10 cellular contexts compared by ENCODE assay signal in the genomic region with DNA sequence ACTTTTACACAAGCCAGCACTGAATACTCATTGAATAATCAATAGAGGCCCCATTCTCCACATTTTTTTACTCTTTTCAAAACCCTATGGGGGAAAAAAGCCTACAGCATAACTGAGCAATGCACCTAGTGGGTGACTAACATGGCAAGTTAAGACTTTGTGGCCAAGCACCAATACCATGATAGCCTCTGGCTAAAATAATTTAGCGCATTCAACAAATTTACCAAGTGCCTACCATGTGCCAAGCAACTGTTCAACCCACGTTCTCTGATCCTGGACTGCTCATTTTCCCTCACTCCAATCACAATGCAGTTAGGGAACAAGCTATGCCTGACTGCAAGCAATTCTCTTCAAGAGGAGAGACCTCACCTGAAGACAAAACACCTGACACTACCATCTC. TPM values are rescaled to one million over a fixed set of nuclear protein-coding genes. Genes with fewer than 3 reads are reported as not detected.
DNase-seq lines count a peak whose midpoint lies in the region; ATAC-seq, FAIRE-seq and TF ChIP-seq lines count a peak whose summit lies in the region.
"Had no signal": no experiment of that assay in that cellular context is flagged by ENCODE, and none has a peak within 500 bp of the region (broad histone marks: within the 10 kb centered on the region; RNA-seq: fewer than 3 reads in every experiment).

No MANE protein-coding gene starts in this region.

- H3K9me1 ChIP-seq in K562 (ENCODE audit: control insufficient read depth, insufficient read depth, low read length): no peaks in the 10 kb centered on the region

- in situ Hi-C loops in K562 (cut with MboI): no loop called here

- H3K36me3 ChIP-seq in Caco-2 (ENCODE audit: control insufficient read depth, insufficient read depth, low read length): peaks cover 5% of the 10 kb centered on the region; the same call in 1 of the 2 replicates
- H3K36me3 ChIP-seq in Loucy (ENCODE audit: insufficient read depth, low read length): peaks cover 34% of the 10 kb centered on the region; the same call in 1 of the 2 replicates
- H3K36me3 ChIP-seq in K562 (ENCODE audit: control insufficient read depth, insufficient read depth, low read length): peaks cover 48% of the 10 kb centered on the region
- peaks cover 0 to 25% (median 13%) of the 10 kb centered on the region in 3 experiments for H3K36me3 ChIP-seq in naive thymus-derived CD4-positive, alpha-beta T cell (ENCODE audit: control insufficient read depth in 2 of 3, insufficient read depth in 3 of 3, low read length in 3 of 3)

- H2AFZ ChIP-seq in Loucy (ENCODE audit: low read length) (no peak overlapping the region), K562 (ENCODE audit: low read depth, low read length) (no peak overlapping the region)

- H3K9me3 ChIP-seq in Caco-2 (no peaks in the 10 kb centered on the region), Loucy (ENCODE audit: insufficient read depth, low read depth, low read length) (no peaks in the 10 kb centered on the region), K562 (replicated peaks; ENCODE audit: control insufficient read depth, insufficient read depth, low read depth, low read length) (no peaks in the 10 kb centered on the region)
- H3K9me3 ChIP-seq in naive thymus-derived CD4-positive, alpha-beta T cell (ENCODE audit: control insufficient read depth in 2 of 3, low read length in 3 of 3): no peaks in the 10 kb centered on the region
- H3K9me3 ChIP-seq: neutrophil had no signal

- no peaks in the 10 kb centered on the region for H3K9me3 Mint-ChIP-seq in Caco-2 (ENCODE audit: unreplicated experiment)
- H3K9me3 Mint-ChIP-seq in naive thymus-derived CD4-positive, alpha-beta T cell: no peaks in the 10 kb centered on the region

- no peak for ATAC-seq in K562
- ATAC-seq in naive thymus-derived CD4-positive, alpha-beta T cell: no peak

- H3K9me2 ChIP-seq in Loucy (replicated peaks; ENCODE audit: low read depth, low read length): no peaks in the 10 kb centered on the region

- H3K4me1 Mint-ChIP-seq in Caco-2 (ENCODE audit: low read depth, unreplicated experiment): peaks cover 21% of the 10 kb centered on the region
- peaks cover 40 to 79% (median 72%) of the 10 kb centered on the region in 7 donors for H3K4me1 Mint-ChIP-seq in naive thymus-derived CD4-positive, alpha-beta T cell

- H3K4me1 ChIP-seq in Caco-2 (peaks cover 31% of the 10 kb centered on the region), Loucy (ENCODE audit: insufficient read depth, low read length, poor library complexity, severe bottlenecking) (peaks cover 75% of the 10 kb centered on the region), K562 (replicated peaks in 1 of 2; ENCODE audit: control insufficient read depth in 2 of 2, insufficient read depth in 2 of 2, low read length in 2 of 2) (peaks cover 4 to 20% of the 10 kb centered on the region in 2 experiments; a peak in 4 of 5 replicates)
- H3K4me1 ChIP-seq in naive thymus-derived CD4-positive, alpha-beta T cell (ENCODE audit: control insufficient read depth in 2 of 2, insufficient read depth in 2 of 2, low read length in 2 of 2): peaks cover 22 to 23% of the 10 kb centered on the region in 2 donors

- H3K27me3 Mint-ChIP-seq in Caco-2 (ENCODE audit: insufficient read depth, unreplicated experiment): no peaks in the 10 kb centered on the region
- H3K27me3 Mint-ChIP-seq in naive thymus-derived CD4-positive, alpha-beta T cell: no peaks in the 10 kb centered on the region

- FAIRE-seq in K562 (lab: Jason Lieb, UNC): no peak

- no peak for TF ChIP-seq EP300 in K562 (IDR thresholded peaks at IDR 0.05; ENCODE audit: low read length)

- H3K27ac ChIP-seq in K562 (ENCODE audit: extremely low read depth, low read depth, low read length): no peak overlapping the region; the same call in 2 of the 3 replicates
- no peak overlapping the region for H3K27ac ChIP-seq in naive thymus-derived CD4-positive, alpha-beta T cell (ENCODE audit: low read depth, low read length)

- POLR2A ChIA-PET in Caco-2 (lab: Charles Lee) (no interaction called here), K562 (lab: Yijun Ruan, JAX) (interaction anchor here (0.6 to 2.8 kb wide), 2 partner anchors 11 to 551 kb away, joined by 3 to 9 read pairs; no protein-coding TSS in a partner anchor)
- POLR2A ChIA-PET in naive thymus-derived CD4-positive, alpha-beta T cell (lab: Charles Lee): no interaction called here

- TF ChIP-seq CTCF in Caco-2 (IDR thresholded peaks at IDR 0.05; ENCODE audit: insufficient read depth in 1 of 2, low read depth in 1 of 2, low read length in 1 of 2, severe bottlenecking in 1 of 2, unreplicated experiment in 1 of 2): no peak
- no peak for TF ChIP-seq CTCF in Loucy (conservative IDR thresholded peaks at IDR 0.05; ENCODE audit: low read length)
- no peak for TF ChIP-seq CTCF in K562 (IDR thresholded peaks at IDR 0.05 in 2 of 3, conservative IDR thresholded peaks at IDR 0.05 in 1 of 3; ENCODE audit: insufficient read depth in 2 of 3, low read depth in 1 of 3, low read length in 3 of 3)

- no peak for TF ChIP-seq POLR2A in K562 (conservative IDR thresholded peaks at IDR 0.05)

- H3K27ac Mint-ChIP-seq in Caco-2 (ENCODE audit: unreplicated experiment): peak overlapping the region; percentile 12
- peak overlapping the region in 1 of 9 donors; percentile 46 for H3K27ac Mint-ChIP-seq in naive thymus-derived CD4-positive, alpha-beta T cell

- no peaks in the 10 kb centered on the region for H3K27me3 ChIP-seq in Caco-2 (replicated peaks; ENCODE audit: control insufficient read depth, insufficient read depth, low read length)
- peaks cover 3% of the 10 kb centered on the region for H3K27me3 ChIP-seq in Loucy (ENCODE audit: insufficient read depth, low read length, poor library complexity, severe bottlenecking)
- H3K27me3 ChIP-seq in K562 (ENCODE audit: control insufficient read depth in 2 of 2, insufficient read depth in 2 of 2, low read length in 2 of 2): no peaks in the 10 kb centered on the region
- H3K27me3 ChIP-seq in naive thymus-derived CD4-positive, alpha-beta T cell (ENCODE audit: control insufficient read depth in 2 of 2, insufficient read depth in 2 of 2, low read length in 2 of 2): no peaks in the 10 kb centered on the region
- H3K27me3 ChIP-seq: neutrophil had no signal

- 67% methylated on average over 2 of the region's 2 CpGs for WGBS in K562 (ENCODE audit: insufficient coverage, low coverage, missing lambda C conversion rate)

- no peak for DNase-seq in Caco-2
- DNase-seq in K562 (ENCODE audit: extremely low read depth in 1 of 4, low spot score in 3 of 4): no peak
- no peak for DNase-seq in naive thymus-derived CD4-positive, alpha-beta T cell
- DNase-seq in NCI-H2227 (lab: John Stamatoyannopoulos, UW; ENCODE audit: unreplicated experiment): no peak
- no peak for DNase-seq in mucosa of gallbladder (ENCODE audit: low spot score)
- no peak for DNase-seq in cerebellar cortex (ENCODE audit: low spot score)
- DNase-seq in activated effector memory CD4-positive, alpha-beta T cell treated with Interleukin-2 at 50 U/mL for 16 hours: no peak
- DNase-seq: dermis blood vessel endothelial cell had no signal

- peaks cover 57% of the 10 kb centered on the region for H3K36me3 Mint-ChIP-seq in Caco-2 (ENCODE audit: insufficient read depth, unreplicated experiment)
- peaks cover 0 to 32% (median 14%) of the 10 kb centered on the region in 5 donors for H3K36me3 Mint-ChIP-seq in naive thymus-derived CD4-positive, alpha-beta T cell

- peaks cover 73% of the 10 kb centered on the region for H4K20me1 ChIP-seq in Loucy (ENCODE audit: insufficient read depth, low read length, poor library complexity, severe bottlenecking)
- peaks cover 30% of the 10 kb centered on the region for H4K20me1 ChIP-seq in K562 (replicated peaks; ENCODE audit: control insufficient read depth, insufficient read depth, low read length)

- TF ChIP-seq RAD21 in K562 (CRISPR knock-in tag; conservative IDR thresholded peaks at IDR 0.05 in 1 of 2, IDR thresholded peaks at IDR 0.05 in 1 of 2): no peak

- no peak overlapping the region for H3K4me3 Mint-ChIP-seq in Caco-2 (ENCODE audit: unreplicated experiment)
- peak overlapping the region in 7 of 10 donors; percentile 20 to 97 (median 90) for H3K4me3 Mint-ChIP-seq in naive thymus-derived CD4-positive, alpha-beta T cell

- BruUV-seq in Caco-2 (replicated peaks; lab: Mats Ljungman, UMichigan): no TSS peak
- no TSS peak for BruUV-seq in K562 (replicated peaks; lab: Mats Ljungman, UMichigan)

- no peaks in the 10 kb centered on the region for H3F3A ChIP-seq in Loucy (ENCODE audit: low read depth)

- H3K4me3 ChIP-seq in Caco-2 (ENCODE audit: low read depth, low read length) (no peak overlapping the region), Loucy (ENCODE audit: low read length, poor library complexity, severe bottlenecking) (peak overlapping the region; percentile 78), K562 (peak overlapping the region; percentile 92; the same call in 1 of the 2 replicates)
- H3K4me3 ChIP-seq in naive thymus-derived CD4-positive, alpha-beta T cell (ENCODE audit: low read length): no peak overlapping the region

- intact Hi-C loops in Caco-2 (cut with micrococcal nuclease; ENCODE audit: unreplicated experiment): loop anchor here (2.0 to 10.0 kb wide), 3 partner anchors 17 to 597 kb away; no protein-coding TSS in a partner anchor
- intact Hi-C loops in K562 (cut with micrococcal nuclease): loop anchor here (10.0 kb wide), 1 partner anchor 457 kb away; no protein-coding TSS in a partner anchor
- intact Hi-C loops in naive thymus-derived CD4-positive, alpha-beta T cell (cut with micrococcal nuclease): loop anchor here (2.0 to 10.0 kb wide), 2 partner anchors 21 to 473 kb away; no protein-coding TSS in a partner anchor

- H3K9ac ChIP-seq in Loucy (ENCODE audit: low read depth, low read length, poor library complexity, severe bottlenecking): peak overlapping the region; percentile 97
- H3K9ac ChIP-seq in K562 (ENCODE audit: insufficient read depth in 1 of 2, low read depth in 2 of 2, low read length in 2 of 2): peak overlapping the region; percentile 14 to 88; a peak in 2 of 4 replicates

- H3K4me2 ChIP-seq in Loucy (ENCODE audit: low read depth, low read length, poor library complexity, severe bottlenecking) (peak overlapping the region; percentile 69), K562 (ENCODE audit: insufficient read depth, low read length) (peak overlapping the region; percentile 80)

- CTCF ChIA-PET in Caco-2 (lab: Charles Lee): no interaction called here
- CTCF ChIA-PET in K562 (lab: Yijun Ruan, JAX; ENCODE audit: low intra/inter-chr PET ratio): no interaction called here
- CTCF ChIA-PET in naive thymus-derived CD4-positive, alpha-beta T cell (lab: Charles Lee): no interaction called here

- H3K79me2 ChIP-seq in Loucy (ENCODE audit: insufficient read depth, low read length) (peaks cover 86% of the 10 kb centered on the region), K562 (ENCODE audit: control insufficient read depth, insufficient read depth, low read length) (peaks cover 85% of the 10 kb centered on the region)

RNA-seq across cellular contexts. Expression of gene ANKRD10, which starts 3.0 kb away (rescaled TPM):
- total RNA-seq in Caco-2 (2022) (123 and 132 TPM in 2 replicates), K562 (2014; rRNA removed) (45.0 and 50.2 TPM in 2 replicates), K562 (2014; rRNA removed; fragmentation: Illumina TruSeq; extraction: Trizol) (53.0 and 67.7 TPM in 2 replicates), K562 (2015; rRNA removed; fragmentation: Illumina TruSeq; extraction: Trizol) (45.4 and 61.9 TPM in 2 replicates), K562 (2021) (46.9 and 55.0 TPM in 2 replicates), mucosa of gallbladder (139 TPM)
- total RNA-seq in K562 (2011; cell fraction: chromatin; rRNA removed; ENCODE audit: low replicate concordance): 178 and 324 TPM in 2 replicates
- 159 and 175 TPM in 2 replicates for total RNA-seq in K562 (2011; cell fraction: nucleolus; rRNA removed)
- total RNA-seq in K562 (2011; cell fraction: nucleoplasm; rRNA removed): 205 and 428 TPM in 2 replicates
- polyA plus RNA-seq in K562 (2011; rRNA removed) (169 and 183 TPM in 2 replicates), K562 (2014; fragmentation: Illumina TruSeq; extraction: Trizol) (21.7 and 23.2 TPM in 2 replicates), K562 (2014; fragmentation: Nextera tagmentation; extraction: Ambion mirVana) (10 to 100 TPM; 22.1 to 31.0 TPM), K562 (2014; rRNA removed) (36.8 and 40.2 TPM in 2 replicates)
- polyA plus RNA-seq in K562 (2011; cell fraction: cytosol; rRNA removed): 54.2 and 61.3 TPM in 2 replicates
- 416 and 593 TPM in 2 replicates for polyA plus RNA-seq in K562 (2011; cell fraction: nucleus; rRNA removed)
- polyA plus RNA-seq in K562 (2012): 32.3 and 57.8 TPM in 2 replicates
- 108 and 129 TPM in 2 replicates for polyA minus RNA-seq in K562 (2011; rRNA and poly(A)+ RNA removed)
- polyA minus RNA-seq in K562 (2011; cell fraction: cytosol; rRNA and poly(A)+ RNA removed): 91.0 and 108 TPM in 2 replicates
- polyA minus RNA-seq in K562 (2011; cell fraction: nucleus; rRNA and poly(A)+ RNA removed): 588 and 736 TPM in 2 replicates
- total RNA-seq in naive thymus-derived CD4-positive, alpha-beta T cell: 100 to 1,000 TPM; 129 to 155 (median 132) TPM
- polyA plus RNA-seq in naive thymus-derived CD4-positive, alpha-beta T cell: 10 to 100 TPM; 53.2 to 59.5 TPM

Comparison
In these comparisons a context has a peak if more than half of its experiments do, and no peak if none do; other contexts are left out.
1. H3K4me3 ChIP-seq: peak in Loucy (single experiment) and K562 (single experiment); none in Caco-2 (single experiment) and naive thymus-derived CD4-positive, alpha-beta T cell (single experiment).